ENCODE assay signal across 25 cellular contexts in the genomic region with DNA sequence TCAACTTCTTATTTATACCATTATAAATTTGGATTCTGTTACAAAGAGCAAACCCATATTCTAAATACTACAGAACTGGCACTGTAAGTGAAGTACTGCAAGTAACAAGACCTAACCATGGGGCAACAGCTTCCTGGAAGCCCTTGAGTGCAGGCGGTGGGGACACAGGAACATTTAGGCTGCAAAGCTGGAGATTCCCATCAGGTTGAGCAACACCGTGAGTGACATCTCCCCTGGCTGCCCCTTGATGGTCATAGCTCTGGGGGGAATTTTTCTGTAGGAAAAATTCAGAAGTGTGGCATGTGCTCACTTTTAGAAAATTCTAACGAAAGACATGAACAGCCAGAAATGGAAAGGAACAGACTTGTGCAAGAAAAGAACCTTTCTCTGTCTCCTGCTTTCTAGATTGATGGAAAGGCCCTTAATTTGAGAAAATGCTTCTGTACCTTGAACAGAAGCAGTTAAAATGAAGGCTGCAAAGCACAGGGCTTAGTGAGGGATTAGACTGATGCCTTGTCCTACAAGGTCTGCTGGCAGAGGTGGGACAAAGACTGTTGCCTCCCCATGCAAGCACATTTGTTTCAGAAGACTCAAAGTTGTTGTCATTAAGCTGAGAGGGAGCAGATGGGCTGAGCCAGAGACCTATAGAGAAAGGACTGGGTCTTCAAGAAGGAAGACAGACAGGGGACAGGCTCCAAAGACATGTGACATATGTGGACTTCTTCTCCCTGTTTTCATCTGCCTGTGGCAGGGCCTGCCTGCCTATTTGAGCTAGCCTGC.
DNase-seq lines count a peak whose midpoint lies in the region; ATAC-seq and TF ChIP-seq lines count a peak whose summit lies in the region.
"Had no signal": no experiment of that assay in that cellular context is flagged by ENCODE, and none has a peak within 500 bp of the region (broad histone marks: within the 10 kb centered on the region; RNA-seq: fewer than 3 reads in every experiment).

No MANE protein-coding gene starts in this region.

- in situ Hi-C loops in mammary epithelial cell (cut with MboI; ENCODE audit: low sequenced_read_pairs in 2 of 2), result loop anchor here in 1 of 2 donors (10.0 kb wide), 1 partner anchor 127 kb away; no protein-coding TSS in a partner anchor
- in situ Hi-C loops in Panc1 (cut with HindIII; ENCODE audit: low pct_unique_long_range_greater_than_20kb, low sequenced_read_pairs), result no loop called here

- no peak overlapping the region for H3K4me2 ChIP-seq in mammary epithelial cell (ENCODE audit: insufficient read depth, low read depth, low read length)

- BruUV-seq in MCF 10A (replicated peaks; lab: Mats Ljungman, UMichigan) (no TSS peak), mammary epithelial cell (replicated peaks; lab: Mats Ljungman, UMichigan) (no TSS peak), Panc1 (replicated peaks; lab: Mats Ljungman, UMichigan) (no TSS peak)

- peaks cover 29% of the 10 kb centered on the region for H3K36me3 Mint-ChIP-seq in MCF 10A (ENCODE audit: insufficient read depth, unreplicated experiment)

- no peak overlapping the region for H3K9ac ChIP-seq in mammary epithelial cell (ENCODE audit: insufficient read depth, low read length)
- H3K9ac ChIP-seq: GM23248 had no signal

- no peak overlapping the region for H2AFZ ChIP-seq in mammary epithelial cell (ENCODE audit: low read depth, low read length)
- H2AFZ ChIP-seq: GM23248 had no signal

- peak overlapping the region; percentile 72 for H3K27ac Mint-ChIP-seq in MCF 10A (ENCODE audit: low read depth, unreplicated experiment)
- H3K27ac Mint-ChIP-seq: H9 had no signal

- no peaks in the 10 kb centered on the region for H4K20me1 ChIP-seq in mammary epithelial cell (ENCODE audit: insufficient read depth, low read length)

- no peak overlapping the region for H3K27ac ChIP-seq in mammary epithelial cell (ENCODE audit: insufficient read depth, low read depth, low read length)
- peak overlapping the region; percentile 80 for H3K27ac ChIP-seq in Panc1 (ENCODE audit: low read length)
- peak overlapping the region; percentile 27 to 43 for H3K27ac ChIP-seq in esophagus (ENCODE audit: low read depth in 2 of 2, low read length in 1 of 2)
- H3K27ac ChIP-seq: GM23248, HL-60, SJSA1 had no signal

- H3K4me3 ChIP-seq in mammary epithelial cell (replicated peaks in 1 of 3; ENCODE audit: insufficient read depth in 1 of 3, low read depth in 2 of 3, low read length in 3 of 3), result no peak overlapping the region
- H3K4me3 ChIP-seq in Panc1 (ENCODE audit: low read depth in 2 of 2, low read length in 2 of 2), result no peak overlapping the region
- no peak overlapping the region for H3K4me3 ChIP-seq in esophagus (ENCODE audit: low read depth in 1 of 2, low read length in 2 of 2)
- H3K4me3 ChIP-seq: GM12878, GM23248, SJSA1 had no signal

- no peaks in the 10 kb centered on the region for H3K79me2 ChIP-seq in mammary epithelial cell (ENCODE audit: insufficient read depth, low read length)

- CTCF ChIA-PET in MCF 10A (lab: Yijun Ruan, JAX), result interaction anchor here (0.7 to 1.6 kb wide), 5 partner anchors 12 to 183 kb away, joined by 3 to 6 read pairs (median 4); no protein-coding TSS in a partner anchor
- CTCF ChIA-PET in mammary epithelial cell (lab: Charles Lee; ENCODE audit: low non-redundant PET), result no interaction called here
- CTCF ChIA-PET in Panc1 (lab: Charles Lee), result no interaction called here

- POLR2A ChIA-PET in MCF 10A (lab: Yijun Ruan, JAX) (interaction anchor here (0.8 to 1.3 kb wide), 3 partner anchors 28 to 138 kb away, joined by 3 to 7 read pairs (median 4); no protein-coding TSS in a partner anchor), Panc1 (lab: Charles Lee) (no interaction called here)

- no peaks in the 10 kb centered on the region for H3K27me3 Mint-ChIP-seq in MCF 10A (ENCODE audit: insufficient read depth, unreplicated experiment)
- H3K27me3 Mint-ChIP-seq: CD4-positive, alpha-beta memory T cell had no signal

- DNase-seq in MCF 10A (ENCODE audit: unreplicated experiment), result no peak
- no peak for DNase-seq in mammary epithelial cell
- no peak for DNase-seq in Panc1 (ENCODE audit: low read depth, low spot score)
- DNase-seq in NCI-H226, result no peak
- DNase-seq: C1 segment of cervical spinal cord; CD4-positive, alpha-beta memory T cell; COR-L47; H9; Karpas-422; NCI-H1092 treated with DMSO at 0.1 percent for 48 hours; NCI-H1436; NCI-H187; NCI-H2081 treated with DMSO at 0.1 percent for 48 hours; NCI-H2171; NCI-H524; NCI-H748 treated with DMSO at 0.1 percent for 48 hours; Right ventricle myocardium superior had no signal

- whole genome bisulfite sequencing in mammary epithelial cell (ENCODE audit: low coverage, missing lambda C conversion rate), result 100% methylated on average over 3 of the region's 3 CpGs
- 92 to 96% methylated on average over 3 of the region's 3 CpGs for WGBS in esophagus, 2 donors

- no peaks in the 10 kb centered on the region for H3K27me3 ChIP-seq in mammary epithelial cell (ENCODE audit: insufficient read depth, low read length)
- no peaks in the 10 kb centered on the region for H3K27me3 ChIP-seq in Panc1 (ENCODE audit: control insufficient read depth, insufficient read depth, low read length)
- no peaks in the 10 kb centered on the region for H3K27me3 ChIP-seq in esophagus (ENCODE audit: control insufficient read depth in 1 of 2, insufficient read depth in 2 of 2, low read length in 2 of 2)
- H3K27me3 ChIP-seq: SJSA1 had no signal

- H3K4me1 Mint-ChIP-seq in MCF 10A (ENCODE audit: insufficient read depth, unreplicated experiment), result peaks cover 38% of the 10 kb centered on the region

- dilution Hi-C loops in mammary epithelial cell (cut with HindIII; ENCODE audit: low sequenced_read_pairs), result loop anchor here (5.0 kb wide), 1 partner anchor 109 kb away; no protein-coding TSS in a partner anchor

- H3K4me1 ChIP-seq in mammary epithelial cell (ENCODE audit: insufficient read depth, low read length), result peaks cover 40% of the 10 kb centered on the region
- peaks cover 27% of the 10 kb centered on the region for H3K4me1 ChIP-seq in Panc1 (ENCODE audit: control insufficient read depth, insufficient read depth, low read length)
- H3K4me1 ChIP-seq in esophagus (ENCODE audit: control insufficient read depth in 2 of 2, insufficient read depth in 2 of 2, low read length in 1 of 2), result peaks cover 0 to 4% of the 10 kb centered on the region in 2 donors

- H3K36me3 ChIP-seq in mammary epithelial cell (ENCODE audit: insufficient read depth, low read length) (no peaks in the 10 kb centered on the region), Panc1 (ENCODE audit: control insufficient read depth, insufficient read depth, low read length) (no peaks in the 10 kb centered on the region), esophagus (ENCODE audit: control insufficient read depth in 2 of 2, insufficient read depth in 2 of 2, low read length in 1 of 2) (no peaks in the 10 kb centered on the region)
- H3K36me3 ChIP-seq: SJSA1 had no signal

- TF ChIP-seq CTCF in MCF 10A (IDR thresholded peaks at IDR 0.05; ENCODE audit: unreplicated experiment) (no peak), mammary epithelial cell (conservative IDR thresholded peaks at IDR 0.05 in 1 of 2, IDR thresholded peaks at IDR 0.05 in 1 of 2; ENCODE audit: extremely low read depth in 1 of 2, insufficient read depth in 1 of 2, low read depth in 1 of 2, low read length in 2 of 2) (no peak), Panc1 (IDR thresholded peaks at IDR 0.05) (no peak)

- H3K9me3 ChIP-seq in mammary epithelial cell (replicated peaks; ENCODE audit: insufficient read depth, low read length), result peaks cover 15% of the 10 kb centered on the region
- H3K9me3 ChIP-seq in Panc1 (ENCODE audit: control insufficient read depth, insufficient read depth, low read depth, low read length), result peaks cover 18% of the 10 kb centered on the region; the same call in 1 of the 2 replicates
- H3K9me3 ChIP-seq in esophagus (ENCODE audit: control insufficient read depth in 2 of 2, insufficient read depth in 1 of 2, low read depth in 1 of 2, low read length in 1 of 2), result peaks cover 0 to 2% of the 10 kb centered on the region in 2 donors
- H3K9me3 ChIP-seq: SJSA1 had no signal

- ATAC-seq in Panc1 (no peak), HG03108 (IDR thresholded peaks at IDR 0.05; ENCODE audit: unreplicated experiment) (no peak), HG03354 (IDR thresholded peaks at IDR 0.05; ENCODE audit: poor library complexity, severe bottlenecking, unreplicated experiment) (no peak)
- ATAC-seq: GM12878, PC-3 had no signal

- no peak overlapping the region for H3K4me3 Mint-ChIP-seq in MCF 10A (ENCODE audit: unreplicated experiment)
- H3K4me3 Mint-ChIP-seq: CD4-positive, alpha-beta memory T cell; H9 had no signal

- H3K9me3 Mint-ChIP-seq in MCF 10A (ENCODE audit: unreplicated experiment), result peaks cover 7% of the 10 kb centered on the region

- intact Hi-C loops in MCF 10A (cut with micrococcal nuclease), result no loop called here
- intact Hi-C loops in mammary epithelial cell (cut with micrococcal nuclease), result loop anchor here (2.0 kb wide), 1 partner anchor 27 kb away; no protein-coding TSS in a partner anchor
- intact Hi-C loops in Panc1 (cut with micrococcal nuclease; ENCODE audit: unreplicated experiment), result loop anchor here (10.0 kb wide), 1 partner anchor 117 kb away; no protein-coding TSS in a partner anchor
